14 cellular contexts compared by ENCODE assay signal in genomic region chr3:81962396-81962795, GRCh38.
DNase-seq lines count a peak whose midpoint lies in the region; ATAC-seq and TF ChIP-seq lines count a peak whose summit lies in the region.
"Had no signal": no experiment of that assay in that cellular context is flagged by ENCODE, and none has a peak within 500 bp of the region (broad histone marks: within the 10 kb centered on the region; RNA-seq: fewer than 3 reads in every experiment).

No MANE protein-coding gene starts in this region.

- H3K4me2 ChIP-seq in PC-3 (ENCODE audit: low read length) = no peak overlapping the region
- H3K4me2 ChIP-seq: BLaER1 treated with 17β-estradiol and CSF1 and Interleukin-3, amounts not matched to agents 10 nM and 100 nM had no signal

- H3K9me3 Mint-ChIP-seq in progenitor cell of endocrine pancreas (ENCODE audit: low read depth) = peaks cover 8% of the 10 kb centered on the region
- H3K9me3 Mint-ChIP-seq in stimulated activated memory B cell treated with anti-CD40 and anti-IgM and Interleukin-4, amounts not matched to agents 10 μg/mL and 1 μg/mL and 100 μg/mL, for 72 hours = peaks cover 6% of the 10 kb centered on the region

- no peaks in the 10 kb centered on the region for H3K36me3 Mint-ChIP-seq in progenitor cell of endocrine pancreas (ENCODE audit: insufficient read depth)
- no peaks in the 10 kb centered on the region for H3K36me3 Mint-ChIP-seq in stimulated activated memory B cell treated with anti-CD40 and anti-IgM and Interleukin-4, amounts not matched to agents 10 μg/mL and 1 μg/mL and 100 μg/mL, for 72 hours
- H3K36me3 Mint-ChIP-seq: CD4-positive, CD25-positive, alpha-beta regulatory T cell had no signal

- no peaks in the 10 kb centered on the region for H3K36me3 ChIP-seq in PC-3 (ENCODE audit: low read depth, low read length)
- H3K36me3 ChIP-seq: BLaER1 treated with 17β-estradiol and CSF1 and Interleukin-3, amounts not matched to agents 10 nM and 100 nM; HAP-1 had no signal

- CTCF ChIA-PET in PC-3 (lab: Charles Lee) = no interaction called here

- no peak overlapping the region for H3K9ac ChIP-seq in PC-3 (ENCODE audit: low read length)
- H3K9ac ChIP-seq: BLaER1 treated with 17β-estradiol and CSF1 and Interleukin-3, amounts not matched to agents 10 nM and 100 nM had no signal

- ATAC-seq in PC-3 (peak; percentile 80), GM18907 (IDR thresholded peaks at IDR 0.05; ENCODE audit: unreplicated experiment) (no peak)
- no peak for ATAC-seq in stimulated activated memory B cell treated with anti-CD40 and anti-IgM and Interleukin-4, amounts not matched to agents 10 μg/mL and 1 μg/mL and 100 μg/mL, for 72 hours

- in situ Hi-C loops in astrocyte of the spinal cord (cut with HindIII; ENCODE audit: low sequenced_read_pairs) = no loop called here

- no TSS peak for BruUV-seq in PC-3 (replicated peaks; lab: Mats Ljungman, UMichigan)

- TF ChIP-seq CTCF in PC-3 (conservative IDR thresholded peaks at IDR 0.05; ENCODE audit: low read depth, low read length) = no peak
- no peak for TF ChIP-seq CTCF in astrocyte of the spinal cord (IDR thresholded peaks at IDR 0.05; ENCODE audit: low read depth, low read length)
- TF ChIP-seq CTCF in progenitor cell of endocrine pancreas (IDR thresholded peaks at IDR 0.05; ENCODE audit: unreplicated experiment) = no peak

- H3K79me2 ChIP-seq in PC-3 (ENCODE audit: low read length) = no peaks in the 10 kb centered on the region

- H3K4me1 ChIP-seq in PC-3 (ENCODE audit: insufficient read depth, low read length) = peaks cover 9% of the 10 kb centered on the region; the same call in 1 of the 2 replicates
- H3K4me1 ChIP-seq: HAP-1 had no signal

- POLR2A ChIA-PET in PC-3 (lab: Charles Lee; ENCODE audit: unreplicated experiment) = no interaction called here

- no peak overlapping the region for H3K27ac ChIP-seq in PC-3 (ENCODE audit: low read length)
- H3K27ac ChIP-seq in epithelial cell of prostate = no peak overlapping the region
- H3K27ac ChIP-seq: BLaER1 treated with 17β-estradiol and CSF1 and Interleukin-3, amounts not matched to agents 10 nM and 100 nM had no signal

- H2AFZ ChIP-seq in PC-3 (ENCODE audit: low read length) = no peak overlapping the region

- no peak overlapping the region for H3K4me3 ChIP-seq in PC-3 (ENCODE audit: low read length)
- no peak overlapping the region for H3K4me3 ChIP-seq in astrocyte of the spinal cord (ENCODE audit: low read depth, low read length)
- H3K4me3 ChIP-seq: BLaER1 treated with 17β-estradiol and CSF1 and Interleukin-3, amounts not matched to agents 10 nM and 100 nM; HAP-1 had no signal

- no peaks in the 10 kb centered on the region for H3K27me3 Mint-ChIP-seq in progenitor cell of endocrine pancreas
- H3K27me3 Mint-ChIP-seq in stimulated activated memory B cell treated with anti-CD40 and anti-IgM and Interleukin-4, amounts not matched to agents 10 μg/mL and 1 μg/mL and 100 μg/mL, for 72 hours = no peaks in the 10 kb centered on the region
- H3K27me3 Mint-ChIP-seq: CD4-positive, CD25-positive, alpha-beta regulatory T cell had no signal

- H4K20me1 ChIP-seq in PC-3 (ENCODE audit: low read length) = no peaks in the 10 kb centered on the region
- H4K20me1 ChIP-seq: BLaER1 treated with 17β-estradiol and CSF1 and Interleukin-3, amounts not matched to agents 10 nM and 100 nM had no signal

- H3K27ac Mint-ChIP-seq in progenitor cell of endocrine pancreas = no peak overlapping the region
- no peak overlapping the region for H3K27ac Mint-ChIP-seq in stimulated activated memory B cell treated with anti-CD40 and anti-IgM and Interleukin-4, amounts not matched to agents 10 μg/mL and 1 μg/mL and 100 μg/mL, for 72 hours
- H3K27ac Mint-ChIP-seq: CD4-positive, CD25-positive, alpha-beta regulatory T cell had no signal

- DNase-seq in ELR (ENCODE audit: low read depth) = peak; percentile 33
- DNase-seq in PC-3 = peak; percentile 69
- peak; percentile 33 for DNase-seq in astrocyte of the spinal cord (ENCODE audit: low read depth, low spot score)
- peak; percentile 10 for DNase-seq in epithelial cell of prostate (ENCODE audit: low read depth, low spot score)
- DNase-seq in progenitor cell of endocrine pancreas (ENCODE audit: low spot score, unreplicated experiment) = no peak
- DNase-seq in SIG-M5 (lab: John Stamatoyannopoulos, UW) = no peak
- DNase-seq: 8988T; CD4-positive, CD25-positive, alpha-beta regulatory T cell; DMS53; GOT3 had no signal

- no peaks in the 10 kb centered on the region for H3K9me2 ChIP-seq in PC-3 (replicated peaks; ENCODE audit: low read length)

- H3K4me3 Mint-ChIP-seq in progenitor cell of endocrine pancreas (ENCODE audit: low read depth) = no peak overlapping the region
- H3K4me3 Mint-ChIP-seq in stimulated activated memory B cell treated with anti-CD40 and anti-IgM and Interleukin-4, amounts not matched to agents 10 μg/mL and 1 μg/mL and 100 μg/mL, for 72 hours = no peak overlapping the region
- H3K4me3 Mint-ChIP-seq: CD4-positive, CD25-positive, alpha-beta regulatory T cell had no signal

- H3K27me3 ChIP-seq in PC-3 (ENCODE audit: low read length) = no peaks in the 10 kb centered on the region
- H3K27me3 ChIP-seq: BLaER1 treated with 17β-estradiol and CSF1 and Interleukin-3, amounts not matched to agents 10 nM and 100 nM had no signal

- no peaks in the 10 kb centered on the region for H3K9me3 ChIP-seq in PC-3 (ENCODE audit: low read length)
- H3K9me3 ChIP-seq: BLaER1 treated with 17β-estradiol and CSF1 and Interleukin-3, amounts not matched to agents 10 nM and 100 nM; HAP-1 had no signal

- H3F3A ChIP-seq in PC-3 (ENCODE audit: low read length, unreplicated experiment) = no peaks in the 10 kb centered on the region

- H3K4me1 Mint-ChIP-seq in progenitor cell of endocrine pancreas (ENCODE audit: low read depth) = no peaks in the 10 kb centered on the region
- no peaks in the 10 kb centered on the region for H3K4me1 Mint-ChIP-seq in stimulated activated memory B cell treated with anti-CD40 and anti-IgM and Interleukin-4, amounts not matched to agents 10 μg/mL and 1 μg/mL and 100 μg/mL, for 72 hours
- H3K4me1 Mint-ChIP-seq: CD4-positive, CD25-positive, alpha-beta regulatory T cell had no signal

- intact Hi-C loops in PC-3 (cut with micrococcal nuclease) = no loop called here

Comparison
In these comparisons a context has a peak if more than half of its experiments do, and no peak if none do; other contexts are left out.
1. DNase-seq: peak in ELR (single experiment), PC-3 (single experiment), astrocyte of the spinal cord (single experiment) and epithelial cell of prostate (single experiment); none in progenitor cell of endocrine pancreas (single experiment) and SIG-M5 (single experiment).